ENCODE assay signal across 18 cellular contexts in genomic region chr12:94269316-94269999, GRCh38.
A peak's percentile ranks its signal among the peaks of the same experiment; 100 is the strongest.
DNase-seq lines count a peak whose midpoint lies in the region; ATAC-seq and TF ChIP-seq lines count a peak whose summit lies in the region.
"Had no signal": no experiment of that assay in that cellular context is flagged by ENCODE, and none has a peak within 500 bp of the region (broad histone marks: within the 10 kb centered on the region; RNA-seq: fewer than 3 reads in every experiment).

No MANE protein-coding gene starts in this region.

- H3K27me3 Mint-ChIP-seq in activated T-cell treated with anti-CD3 and anti-CD28 coated beads, Interleukin-2, amount 50 U/mL, for 24 hours = no peaks in the 10 kb centered on the region
- H3K27me3 Mint-ChIP-seq in stimulated activated memory B cell treated with anti-CD40 and anti-IgM and Interleukin-4, amounts not matched to agents 10 μg/mL and 1 μg/mL and 100 μg/mL, for 72 hours = no peaks in the 10 kb centered on the region
- no peaks in the 10 kb centered on the region for H3K27me3 Mint-ChIP-seq in activated T-helper 2 cell treated with anti-CD3 and anti-CD28 coated beads, Interferon-gamma antibody, Interleukin-2, Interleukin-4, amounts not matched to agents 10 μg/mL and 5 μg/mL and 100 μg/mL, durations not matched to agents 14 hours and 24 hours and 36 hours (ENCODE audit: low read depth)
- H3K27me3 Mint-ChIP-seq: activated CD4-positive, alpha-beta T cell treated with anti-CD3 and anti-CD28 coated beads, Interleukin-2, amount 10 ng/mL, durations not matched to agents 7 days and 5 days; CD4-positive, CD25-positive, alpha-beta regulatory T cell had no signal

- ATAC-seq in GM21447 (IDR thresholded peaks at IDR 0.05; ENCODE audit: unreplicated experiment) (peak; percentile 69), HG03175 (IDR thresholded peaks at IDR 0.05; ENCODE audit: unreplicated experiment) (peak; percentile 44)
- no peak for ATAC-seq in stimulated activated memory B cell treated with anti-CD40 and anti-IgM and Interleukin-4, amounts not matched to agents 10 μg/mL and 1 μg/mL and 100 μg/mL, for 72 hours

- H3K27me3 ChIP-seq in ascending aorta = no peaks in the 10 kb centered on the region
- H3K27me3 ChIP-seq: breast epithelium, right atrium auricular region, tibial artery had no signal

- no peak for DNase-seq in activated T-cell treated with anti-CD3 and anti-CD28 coated beads, Interleukin-2, amount 50 U/mL, for 24 hours
- DNase-seq in activated T-cell treated with anti-CD3 and anti-CD28 coated beads for 4 hours = no peak
- DNase-seq in activated T-helper 2 cell treated with anti-CD3 and anti-CD28 coated beads, Interferon-gamma antibody, Interleukin-2, Interleukin-4, amounts not matched to agents 10 μg/mL and 5 μg/mL and 100 μg/mL, durations not matched to agents 14 hours and 24 hours and 36 hours (ENCODE audit: low spot score) = no peak
- DNase-seq in ascending aorta (ENCODE audit: low spot score in 2 of 2) = no peak
- no peak for DNase-seq in HCEC 1CT
- DNase-seq: activated CD4-positive, alpha-beta T cell treated with anti-CD3 and anti-CD28 coated beads, Interleukin-2, amount 10 ng/mL, durations not matched to agents 7 days and 5 days; CD4-positive, CD25-positive, alpha-beta regulatory T cell; DMS79; NCI-H1092; SIG-M5; stimulated activated CD4-positive, alpha-beta T cell treated with anti-CD3 and anti-CD28 coated beads, Interleukin-2, amount 100 ng/mL, for 24 hours; tibial artery had no signal

- peaks cover 47% of the 10 kb centered on the region for H3K36me3 Mint-ChIP-seq in activated T-cell treated with anti-CD3 and anti-CD28 coated beads, Interleukin-2, amount 50 U/mL, for 24 hours (ENCODE audit: low read depth)
- H3K36me3 Mint-ChIP-seq in stimulated activated memory B cell treated with anti-CD40 and anti-IgM and Interleukin-4, amounts not matched to agents 10 μg/mL and 1 μg/mL and 100 μg/mL, for 72 hours = peaks cover 73% of the 10 kb centered on the region
- peaks cover 63% of the 10 kb centered on the region for H3K36me3 Mint-ChIP-seq in activated T-helper 2 cell treated with anti-CD3 and anti-CD28 coated beads, Interferon-gamma antibody, Interleukin-2, Interleukin-4, amounts not matched to agents 10 μg/mL and 5 μg/mL and 100 μg/mL, durations not matched to agents 14 hours and 24 hours and 36 hours (ENCODE audit: low read depth)

- H3K4me1 ChIP-seq in ascending aorta = no peaks in the 10 kb centered on the region

- H3K9me3 Mint-ChIP-seq in activated T-cell treated with anti-CD3 and anti-CD28 coated beads, Interleukin-2, amount 50 U/mL, for 24 hours = no peaks in the 10 kb centered on the region
- H3K9me3 Mint-ChIP-seq in stimulated activated memory B cell treated with anti-CD40 and anti-IgM and Interleukin-4, amounts not matched to agents 10 μg/mL and 1 μg/mL and 100 μg/mL, for 72 hours = no peaks in the 10 kb centered on the region
- H3K9me3 Mint-ChIP-seq in activated T-helper 2 cell treated with anti-CD3 and anti-CD28 coated beads, Interferon-gamma antibody, Interleukin-2, Interleukin-4, amounts not matched to agents 10 μg/mL and 5 μg/mL and 100 μg/mL, durations not matched to agents 14 hours and 24 hours and 36 hours = no peaks in the 10 kb centered on the region
- H3K9me3 Mint-ChIP-seq: activated CD4-positive, alpha-beta T cell treated with anti-CD3 and anti-CD28 coated beads, Interleukin-2, amount 10 ng/mL, durations not matched to agents 7 days and 5 days; CD4-positive, CD25-positive, alpha-beta regulatory T cell had no signal

- no peak for TF ChIP-seq CTCF in ascending aorta (IDR thresholded peaks at IDR 0.05)

- H3K4me1 Mint-ChIP-seq in activated T-cell treated with anti-CD3 and anti-CD28 coated beads, Interleukin-2, amount 50 U/mL, for 24 hours (ENCODE audit: low read depth) = peaks cover 63% of the 10 kb centered on the region
- peaks cover 82% of the 10 kb centered on the region for H3K4me1 Mint-ChIP-seq in stimulated activated memory B cell treated with anti-CD40 and anti-IgM and Interleukin-4, amounts not matched to agents 10 μg/mL and 1 μg/mL and 100 μg/mL, for 72 hours
- H3K4me1 Mint-ChIP-seq in activated T-helper 2 cell treated with anti-CD3 and anti-CD28 coated beads, Interferon-gamma antibody, Interleukin-2, Interleukin-4, amounts not matched to agents 10 μg/mL and 5 μg/mL and 100 μg/mL, durations not matched to agents 14 hours and 24 hours and 36 hours (ENCODE audit: low read depth) = peaks cover 47% of the 10 kb centered on the region

- intact Hi-C loops in activated T-helper 2 cell treated with anti-CD3 and anti-CD28 coated beads, Interferon-gamma antibody, Interleukin-2, Interleukin-4, amounts not matched to agents 10 μg/mL and 5 μg/mL and 100 μg/mL, durations not matched to agents 14 hours and 24 hours and 36 hours (cut with micrococcal nuclease) = loop anchor here (1.0 kb wide), 2 partner anchors 36 to 61 kb away; no protein-coding TSS in a partner anchor
- intact Hi-C loops in ascending aorta (cut with DNase I) = no loop called here

- peak overlapping the region; percentile 91 for H3K27ac Mint-ChIP-seq in activated T-cell treated with anti-CD3 and anti-CD28 coated beads, Interleukin-2, amount 50 U/mL, for 24 hours
- H3K27ac Mint-ChIP-seq in stimulated activated memory B cell treated with anti-CD40 and anti-IgM and Interleukin-4, amounts not matched to agents 10 μg/mL and 1 μg/mL and 100 μg/mL, for 72 hours = peak overlapping the region; percentile 84
- no peak overlapping the region for H3K27ac Mint-ChIP-seq in activated T-helper 2 cell treated with anti-CD3 and anti-CD28 coated beads, Interferon-gamma antibody, Interleukin-2, Interleukin-4, amounts not matched to agents 10 μg/mL and 5 μg/mL and 100 μg/mL, durations not matched to agents 14 hours and 24 hours and 36 hours
- H3K27ac Mint-ChIP-seq: activated CD4-positive, alpha-beta T cell treated with anti-CD3 and anti-CD28 coated beads, Interleukin-2, amount 10 ng/mL, durations not matched to agents 7 days and 5 days; CD4-positive, CD25-positive, alpha-beta regulatory T cell had no signal

- H3K36me3 ChIP-seq in ascending aorta = no peaks in the 10 kb centered on the region
- H3K36me3 ChIP-seq: breast epithelium, HAP-1, right atrium auricular region, tibial artery had no signal

- peak overlapping the region; percentile 59 for H3K4me3 Mint-ChIP-seq in activated T-cell treated with anti-CD3 and anti-CD28 coated beads, Interleukin-2, amount 50 U/mL, for 24 hours
- H3K4me3 Mint-ChIP-seq in stimulated activated memory B cell treated with anti-CD40 and anti-IgM and Interleukin-4, amounts not matched to agents 10 μg/mL and 1 μg/mL and 100 μg/mL, for 72 hours = no peak overlapping the region
- H3K4me3 Mint-ChIP-seq in activated T-helper 2 cell treated with anti-CD3 and anti-CD28 coated beads, Interferon-gamma antibody, Interleukin-2, Interleukin-4, amounts not matched to agents 10 μg/mL and 5 μg/mL and 100 μg/mL, durations not matched to agents 14 hours and 24 hours and 36 hours (ENCODE audit: low read depth) = no peak overlapping the region
- H3K4me3 Mint-ChIP-seq: activated CD4-positive, alpha-beta T cell treated with anti-CD3 and anti-CD28 coated beads, Interleukin-2, amount 10 ng/mL, durations not matched to agents 7 days and 5 days; CD4-positive, CD25-positive, alpha-beta regulatory T cell had no signal

- H3K4me3 ChIP-seq in ascending aorta = no peak overlapping the region
- H3K4me3 ChIP-seq: breast epithelium, HAP-1, right atrium auricular region, tibial artery had no signal

- no peaks in the 10 kb centered on the region for H3K9me3 ChIP-seq in ascending aorta
- H3K9me3 ChIP-seq: breast epithelium, HAP-1, right atrium auricular region, tibial artery had no signal

- no peak overlapping the region for H3K27ac ChIP-seq in ascending aorta
- H3K27ac ChIP-seq: breast epithelium, right atrium auricular region, tibial artery had no signal
